In genomic region chr11:1401656-1402221, GRCh38 we compare ENCODE assay signal across 8 cellular contexts. TPM values are rescaled to one million over a fixed set of nuclear protein-coding genes. Genes with fewer than 3 reads are reported as not detected.
DNase-seq lines count a peak whose midpoint lies in the region; FAIRE-seq and TF ChIP-seq lines count a peak whose summit lies in the region.

No MANE protein-coding gene starts in this region.

- H4K20me1 ChIP-seq in OCI-LY7 (ENCODE audit: insufficient read depth, low read length): no peaks in the 10 kb centered on the region

- H3K9me3 ChIP-seq in OCI-LY7 (ENCODE audit: low read length) (no peaks in the 10 kb centered on the region), small intestine (ENCODE audit: control insufficient read depth, low read depth) (no peaks in the 10 kb centered on the region)

- H3K9me2 ChIP-seq in OCI-LY7 (ENCODE audit: insufficient read depth, low read length): no peaks in the 10 kb centered on the region

- CTCF ChIA-PET in OCI-LY7 (lab: Charles Lee; ENCODE audit: unreplicated experiment): no interaction called here

- TF ChIP-seq CTCF in OCI-LY7 (conservative IDR thresholded peaks at IDR 0.05; ENCODE audit: low read length): no peak

- H3K4me3 ChIP-seq in OCI-LY7 (ENCODE audit: low read depth, low read length, poor library complexity, severe bottlenecking) (no peak overlapping the region), small intestine (ENCODE audit: low read depth in 1 of 2, low read length in 2 of 2) (no peak overlapping the region)

- H2AFZ ChIP-seq in OCI-LY7 (ENCODE audit: low read length): no peak overlapping the region

- H3K4me2 ChIP-seq in OCI-LY7 (ENCODE audit: low read length): no peak overlapping the region

- no peaks in the 10 kb centered on the region for H3K36me3 ChIP-seq in OCI-LY7 (ENCODE audit: insufficient read depth, low read length)
- H3K36me3 ChIP-seq in small intestine (ENCODE audit: control insufficient read depth in 2 of 2, insufficient read depth in 2 of 2, low read length in 2 of 2): no peaks in the 10 kb centered on the region

- FAIRE-seq in small intestine (lab: Jason Lieb, UNC): no peak

- H3K4me1 ChIP-seq in OCI-LY7 (ENCODE audit: insufficient read depth, low read length, poor library complexity, severe bottlenecking): no peaks in the 10 kb centered on the region
- no peaks in the 10 kb centered on the region for H3K4me1 ChIP-seq in small intestine (ENCODE audit: control insufficient read depth in 2 of 2, insufficient read depth in 1 of 2, low read depth in 1 of 2, low read length in 1 of 2)

- DNase-seq in activated effector memory CD4-positive, alpha-beta T cell treated with anti-CD3 and anti-CD28 coated beads, Interleukin-2, amount 50 U/mL, for 16 hours: peak; percentile 74
- no peak for DNase-seq in activated effector memory CD4-positive, alpha-beta T cell treated with Interleukin-2 at 50 U/mL for 16 hours
- peak; percentile 6 for DNase-seq in OCI-LY7 (ENCODE audit: low spot score)
- peak; percentile 6 for DNase-seq in amniotic stem cell (lab: John Stamatoyannopoulos, UW)
- peak; percentile 83 for DNase-seq in hepatic stellate cell (ENCODE audit: low spot score)
- DNase-seq in small intestine: peak; percentile 36
- DNase-seq in NCI-H774 (lab: John Stamatoyannopoulos, UW): no peak
- no peak for DNase-seq in NK-92 (lab: John Stamatoyannopoulos, UW; ENCODE audit: unreplicated experiment)

- no TSS peak for BruUV-seq in OCI-LY7 (replicated peaks; lab: Mats Ljungman, UMichigan)

- H3K27ac ChIP-seq in OCI-LY7 (ENCODE audit: low read depth, low read length, poor library complexity, severe bottlenecking): no peak overlapping the region
- H3K27ac ChIP-seq in small intestine (ENCODE audit: low read depth in 1 of 2, low read length in 1 of 2): no peak overlapping the region

- POLR2A ChIA-PET in OCI-LY7 (lab: Charles Lee): no interaction called here

- H3K79me2 ChIP-seq in OCI-LY7 (ENCODE audit: insufficient read depth, low read depth, low read length): no peaks in the 10 kb centered on the region

- WGBS in small intestine, 3 donors: 14 to 21% (median 19%) methylated on average over 20 to 23 of the region's 23 CpGs

- H3K27me3 ChIP-seq in small intestine (ENCODE audit: control insufficient read depth in 2 of 2, insufficient read depth in 2 of 2, low read length in 2 of 2): no peaks in the 10 kb centered on the region

- intact Hi-C loops in OCI-LY7 (cut with micrococcal nuclease; ENCODE audit: unreplicated experiment): no loop called here

RNA-seq across cellular contexts. Expression of gene BRSK2, which starts 12.0 kb away (rescaled TPM):
- not detected in 2 replicates for total RNA-seq in OCI-LY7 (2014; rRNA removed; shearing (Covaris generic))
- not detected in 2 replicates for total RNA-seq in OCI-LY7 (2022)
- polyA plus RNA-seq in small intestine: 1 to 10 TPM in 1 of 3 donors, under 1 TPM in 1, not detected in 1; 0.27 to 3.3 TPM

Comparison
In these comparisons a context has a peak if more than half of its experiments do, and no peak if none do; other contexts are left out.
1. DNase-seq: peak in activated effector memory CD4-positive, alpha-beta T cell treated with anti-CD3 and anti-CD28 coated beads, Interleukin-2, amount 50 U/mL, for 16 hours (single experiment), OCI-LY7 (single experiment), amniotic stem cell (single experiment), hepatic stellate cell (single experiment) and small intestine (single experiment); none in activated effector memory CD4-positive, alpha-beta T cell treated with Interleukin-2 at 50 U/mL for 16 hours (single experiment), NCI-H774 (single experiment) and NK-92 (single experiment).